In the genomic region with DNA sequence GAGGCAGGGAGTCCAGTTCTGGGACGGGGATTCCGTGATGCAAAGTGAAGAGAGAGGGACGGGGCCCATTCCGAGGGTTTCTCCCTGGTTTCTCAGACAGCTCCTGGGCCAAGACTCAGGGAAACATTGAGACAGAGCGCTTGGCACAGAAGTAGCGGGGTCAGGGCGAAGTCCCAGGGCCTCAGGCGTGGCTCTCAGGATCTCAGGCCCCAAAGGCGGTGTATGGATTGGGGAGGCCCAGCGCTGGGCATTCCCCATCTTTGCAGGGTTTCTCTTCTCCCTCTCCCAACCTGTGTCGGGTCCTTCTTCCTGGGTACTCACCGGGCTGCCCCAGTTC, we compare ENCODE assay signal across 1 cellular context.
TF ChIP-seq lines count a peak whose summit lies in the region.

No MANE protein-coding gene starts in this region.

TF ChIP-seq in HCT116, 20 proteins besides CTCF, POLR2A, EP300 and RAD21 (continued from another document):
- TF ChIP-seq, protein P1, sequence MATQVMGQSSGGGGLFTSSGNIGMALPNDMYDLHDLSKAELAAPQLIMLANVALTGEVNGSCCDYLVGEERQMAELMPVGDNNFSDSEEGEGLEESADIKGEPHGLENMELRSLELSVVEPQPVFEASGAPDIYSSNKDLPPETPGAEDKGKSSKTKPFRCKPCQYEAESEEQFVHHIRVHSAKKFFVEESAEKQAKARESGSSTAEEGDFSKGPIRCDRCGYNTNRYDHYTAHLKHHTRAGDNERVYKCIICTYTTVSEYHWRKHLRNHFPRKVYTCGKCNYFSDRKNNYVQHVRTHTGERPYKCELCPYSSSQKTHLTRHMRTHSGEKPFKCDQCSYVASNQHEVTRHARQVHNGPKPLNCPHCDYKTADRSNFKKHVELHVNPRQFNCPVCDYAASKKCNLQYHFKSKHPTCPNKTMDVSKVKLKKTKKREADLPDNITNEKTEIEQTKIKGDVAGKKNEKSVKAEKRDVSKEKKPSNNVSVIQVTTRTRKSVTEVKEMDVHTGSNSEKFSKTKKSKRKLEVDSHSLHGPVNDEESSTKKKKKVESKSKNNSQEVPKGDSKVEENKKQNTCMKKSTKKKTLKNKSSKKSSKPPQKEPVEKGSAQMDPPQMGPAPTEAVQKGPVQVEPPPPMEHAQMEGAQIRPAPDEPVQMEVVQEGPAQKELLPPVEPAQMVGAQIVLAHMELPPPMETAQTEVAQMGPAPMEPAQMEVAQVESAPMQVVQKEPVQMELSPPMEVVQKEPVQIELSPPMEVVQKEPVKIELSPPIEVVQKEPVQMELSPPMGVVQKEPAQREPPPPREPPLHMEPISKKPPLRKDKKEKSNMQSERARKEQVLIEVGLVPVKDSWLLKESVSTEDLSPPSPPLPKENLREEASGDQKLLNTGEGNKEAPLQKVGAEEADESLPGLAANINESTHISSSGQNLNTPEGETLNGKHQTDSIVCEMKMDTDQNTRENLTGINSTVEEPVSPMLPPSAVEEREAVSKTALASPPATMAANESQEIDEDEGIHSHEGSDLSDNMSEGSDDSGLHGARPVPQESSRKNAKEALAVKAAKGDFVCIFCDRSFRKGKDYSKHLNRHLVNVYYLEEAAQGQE (IDR thresholded peaks at IDR 0.05; ENCODE audit: low read depth): no peak
- TF ChIP-seq, protein P2, sequence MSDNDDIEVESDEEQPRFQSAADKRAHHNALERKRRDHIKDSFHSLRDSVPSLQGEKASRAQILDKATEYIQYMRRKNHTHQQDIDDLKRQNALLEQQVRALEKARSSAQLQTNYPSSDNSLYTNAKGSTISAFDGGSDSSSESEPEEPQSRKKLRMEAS (IDR thresholded peaks at IDR 0.05): no peak
- TF ChIP-seq CEBPB (IDR thresholded peaks at IDR 0.05; ENCODE audit: low read depth): no peak
